ENCODE assay signal across 1 cellular context in genomic region chr13:64459778-64460177, GRCh38.
TF ChIP-seq lines count a peak whose summit lies in the region.

No MANE protein-coding gene starts in this region.

TF ChIP-seq in GM23338, 12 proteins besides CTCF, POLR2A, EP300 and RAD21 (continued from another document):
- TF ChIP-seq REST (IDR thresholded peaks at IDR 0.05; ENCODE audit: unreplicated experiment) (no peak), POLR2AphosphoS5 (IDR thresholded peaks at IDR 0.05; ENCODE audit: low read depth) (no peak), JUNB (IDR thresholded peaks at IDR 0.05; ENCODE audit: unreplicated experiment) (no peak), ETS1 (IDR thresholded peaks at IDR 0.05) (no peak), NANOG (IDR thresholded peaks at IDR 0.05; ENCODE audit: borderline replicate concordance) (no peak), EZH2phosphoT487 (IDR thresholded peaks at IDR 0.05; ENCODE audit: unreplicated experiment) (no peak), ZNF114 (CRISPR knock-in tag; IDR thresholded peaks at IDR 0.05) (no peak), ZNF331 (CRISPR knock-in tag; IDR thresholded peaks at IDR 0.05; ENCODE audit: low read depth) (no peak), CREB1 (CRISPR knock-in tag; IDR thresholded peaks at IDR 0.05; ENCODE audit: low read depth) (no peak)
